In genomic region chr4:41525129-41525528, GRCh38 we compare ENCODE assay signal across 10 cellular contexts. TPM values are rescaled to one million over a fixed set of nuclear protein-coding genes. Genes with fewer than 3 reads are reported as not detected.
A peak's percentile ranks its signal among the peaks of the same experiment; 100 is the strongest.
DNase-seq lines count a peak whose midpoint lies in the region; ATAC-seq and TF ChIP-seq lines count a peak whose summit lies in the region.
"Had no signal": no experiment of that assay in that cellular context is flagged by ENCODE, and none has a peak within 500 bp of the region (broad histone marks: within the 10 kb centered on the region; RNA-seq: fewer than 3 reads in every experiment).

No MANE protein-coding gene starts in this region.

- no peaks in the 10 kb centered on the region for H3K36me3 Mint-ChIP-seq in natural killer cell treated with Interleukin-12 subunit alpha and Interleukin-12 subunit beta and Interleukin-15 and Interleukin-18, amount 100 ng/mL, for 72 hours

- peak; percentile 60 for ATAC-seq in left ventricle myocardium superior
- ATAC-seq in GM21737 (IDR thresholded peaks at IDR 0.05; ENCODE audit: unreplicated experiment): no peak
- ATAC-seq in natural killer cell treated with Interleukin-12 subunit alpha and Interleukin-12 subunit beta and Interleukin-15 and Interleukin-18, amount 100 ng/mL, for 72 hours: no peak

- intact Hi-C loops in left ventricle myocardium superior (cut with micrococcal nuclease): no loop called here
- intact Hi-C loops in testis (cut with DNase I; ENCODE audit: low total_unique reads): no loop called here

- TF ChIP-seq POLR2A in testis (IDR thresholded peaks at IDR 0.05): no peak

- no peaks in the 10 kb centered on the region for H3K27me3 ChIP-seq in testis

- no peaks in the 10 kb centered on the region for H3K36me3 ChIP-seq in testis (ENCODE audit: low read depth, missing control alignments)

- TF ChIP-seq CTCF in retinal pigment epithelial cell (conservative IDR thresholded peaks at IDR 0.05; ENCODE audit: low read depth, low read length): no peak
- TF ChIP-seq CTCF in testis (IDR thresholded peaks at IDR 0.05): no peak

- 80% methylated on average over 11 of the region's 11 CpGs for WGBS in testis, 2 donors

- H3K4me3 Mint-ChIP-seq in natural killer cell treated with Interleukin-12 subunit alpha and Interleukin-12 subunit beta and Interleukin-15 and Interleukin-18, amount 100 ng/mL, for 72 hours: no peak overlapping the region

- H3K4me1 Mint-ChIP-seq in natural killer cell treated with Interleukin-12 subunit alpha and Interleukin-12 subunit beta and Interleukin-15 and Interleukin-18, amount 100 ng/mL, for 72 hours (ENCODE audit: low read depth in 2 of 2): no peaks in the 10 kb centered on the region

- H3K4me3 ChIP-seq in retinal pigment epithelial cell (ENCODE audit: low read length): no peak overlapping the region
- no peak overlapping the region for H3K4me3 ChIP-seq in testis

- no peaks in the 10 kb centered on the region for H3K4me1 ChIP-seq in testis

- no peaks in the 10 kb centered on the region for H3K9me3 ChIP-seq in testis

- peaks cover 0 to 1% of the 10 kb centered on the region in 2 donors for H3K27me3 Mint-ChIP-seq in natural killer cell treated with Interleukin-12 subunit alpha and Interleukin-12 subunit beta and Interleukin-15 and Interleukin-18, amount 100 ng/mL, for 72 hours

- H3K9me3 Mint-ChIP-seq in natural killer cell treated with Interleukin-12 subunit alpha and Interleukin-12 subunit beta and Interleukin-15 and Interleukin-18, amount 100 ng/mL, for 72 hours: peaks cover 5% of the 10 kb centered on the region

- no peak overlapping the region for H3K27ac Mint-ChIP-seq in natural killer cell treated with Interleukin-12 subunit alpha and Interleukin-12 subunit beta and Interleukin-15 and Interleukin-18, amount 100 ng/mL, for 72 hours

- no peak overlapping the region for H3K27ac ChIP-seq in testis

- DNase-seq in HS-5 (ENCODE audit: low read depth) (peak; percentile 69), amniotic stem cell (lab: John Stamatoyannopoulos, UW) (peak; percentile 22), left ventricle myocardium superior (no peak), retinal pigment epithelial cell (ENCODE audit: low read depth) (peak; percentile 99), testis (no peak)
- DNase-seq in natural killer cell treated with Interleukin-12 subunit alpha and Interleukin-12 subunit beta and Interleukin-15 and Interleukin-18, amount 100 ng/mL, for 72 hours (ENCODE audit: low spot score): no peak
- DNase-seq: KBM-7, NCI-H446 treated with DMSO at 0.1 percent for 48 hours had no signal

RNA-seq across cellular contexts. Expression of gene LIMCH1, which starts 12.8 kb away (rescaled TPM):
- total RNA-seq in left ventricle myocardium superior (232 TPM), testis (10 to 100 TPM; 14.0 to 18.6 TPM)
- polyA plus RNA-seq in testis (ENCODE audit: insufficient read depth, low read depth, low replicate concordance): 20.9 TPM
- total RNA-seq in natural killer cell treated with Interleukin-12 subunit alpha and Interleukin-12 subunit beta and Interleukin-15 and Interleukin-18, amount 100 ng/mL, for 72 hours: not detected
- total RNA-seq: T-helper 2 cell treated with Interferon-gamma antibody and Interleukin-4, amounts not matched to agents 100 ng/mL and 5 ng/mL, for 36 hours had no signal

Comparison
In these comparisons a context has a peak if more than half of its experiments do, and no peak if none do; other contexts are left out.
1. DNase-seq: peak in HS-5 (single experiment), amniotic stem cell (single experiment) and retinal pigment epithelial cell (single experiment); none in left ventricle myocardium superior (single experiment), testis (single experiment) and natural killer cell treated with Interleukin-12 subunit alpha and Interleukin-12 subunit beta and Interleukin-15 and Interleukin-18, amount 100 ng/mL, for 72 hours (single experiment).
2. RNA of gene LIMCH1, which starts 12.8 kb away (total RNA-seq): 232 TPM in left ventricle myocardium superior (single experiment) and 14.0 to 18.6 TPM in testis; not detected in natural killer cell treated with Interleukin-12 subunit alpha and Interleukin-12 subunit beta and Interleukin-15 and Interleukin-18, amount 100 ng/mL, for 72 hours; every median in the first group is over 10 times any median in the second.